Comparison of ENCODE assay signal across 1 cellular context in the genomic region with DNA sequence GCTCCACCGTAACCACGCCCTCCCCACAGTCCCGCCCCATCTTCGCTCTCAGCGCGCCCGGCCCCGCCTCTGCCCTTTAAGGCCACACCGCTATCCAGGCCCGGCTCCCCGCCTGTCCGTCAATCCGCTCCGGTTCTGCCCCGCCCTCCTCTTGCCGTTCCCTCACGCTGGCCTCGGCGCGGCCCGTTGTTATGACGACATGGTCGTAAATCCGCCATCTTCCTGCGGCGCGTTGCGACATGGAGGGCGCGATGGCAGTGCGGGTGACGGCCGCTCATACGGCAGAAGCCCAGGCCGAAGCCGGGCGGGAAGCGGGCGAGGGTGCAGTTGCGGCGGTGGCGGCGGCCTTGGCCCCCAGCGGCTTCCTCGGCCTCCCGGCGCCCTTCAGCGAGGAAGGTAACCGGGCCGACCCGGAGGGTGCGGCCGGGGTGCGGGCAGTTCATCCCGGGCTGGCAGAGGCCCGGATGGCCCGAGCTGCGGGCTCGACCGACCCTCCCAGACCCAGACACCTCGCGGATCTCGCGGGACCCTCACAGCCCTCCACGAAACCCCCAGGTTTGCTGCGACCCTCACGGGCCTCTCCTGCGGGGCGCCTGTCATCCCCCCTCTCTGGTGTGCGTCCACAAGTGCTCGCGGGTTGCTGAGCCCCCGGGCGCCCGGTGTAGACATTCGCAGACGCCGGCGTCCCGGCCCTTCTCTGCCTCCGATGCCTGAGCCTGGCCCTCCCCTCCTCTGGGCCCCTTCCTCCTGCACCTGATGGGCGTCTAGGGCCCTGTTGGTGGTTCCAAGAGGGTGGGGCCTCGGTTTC.
TF ChIP-seq lines count a peak whose summit lies in the region.

A gene with protein sequence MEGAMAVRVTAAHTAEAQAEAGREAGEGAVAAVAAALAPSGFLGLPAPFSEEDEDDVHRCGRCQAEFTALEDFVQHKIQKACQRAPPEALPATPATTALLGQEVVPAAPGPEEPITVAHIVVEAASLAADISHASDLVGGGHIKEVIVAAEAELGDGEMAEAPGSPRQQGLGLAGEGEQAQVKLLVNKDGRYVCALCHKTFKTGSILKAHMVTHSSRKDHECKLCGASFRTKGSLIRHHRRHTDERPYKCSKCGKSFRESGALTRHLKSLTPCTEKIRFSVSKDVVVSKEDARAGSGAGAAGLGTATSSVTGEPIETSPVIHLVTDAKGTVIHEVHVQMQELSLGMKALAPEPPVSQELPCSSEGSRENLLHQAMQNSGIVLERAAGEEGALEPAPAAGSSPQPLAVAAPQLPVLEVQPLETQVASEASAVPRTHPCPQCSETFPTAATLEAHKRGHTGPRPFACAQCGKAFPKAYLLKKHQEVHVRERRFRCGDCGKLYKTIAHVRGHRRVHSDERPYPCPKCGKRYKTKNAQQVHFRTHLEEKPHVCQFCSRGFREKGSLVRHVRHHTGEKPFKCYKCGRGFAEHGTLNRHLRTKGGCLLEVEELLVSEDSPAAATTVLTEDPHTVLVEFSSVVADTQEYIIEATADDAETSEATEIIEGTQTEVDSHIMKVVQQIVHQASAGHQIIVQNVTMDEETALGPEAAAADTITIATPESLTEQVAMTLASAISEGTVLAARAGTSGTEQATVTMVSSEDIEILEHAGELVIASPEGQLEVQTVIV (plus strand): TSS at position 217 of the 808 bp plus-strand sequence. CDS start 23 bp downstream, at position 240.

TF ChIP-seq in SK-N-SH, 30 proteins besides CTCF, POLR2A, EP300 and RAD21 (continued from another document):
- no peak for TF ChIP-seq NFIC (IDR thresholded peaks at IDR 0.05; ENCODE audit: borderline replicate concordance)
- TF ChIP-seq, protein P1, sequence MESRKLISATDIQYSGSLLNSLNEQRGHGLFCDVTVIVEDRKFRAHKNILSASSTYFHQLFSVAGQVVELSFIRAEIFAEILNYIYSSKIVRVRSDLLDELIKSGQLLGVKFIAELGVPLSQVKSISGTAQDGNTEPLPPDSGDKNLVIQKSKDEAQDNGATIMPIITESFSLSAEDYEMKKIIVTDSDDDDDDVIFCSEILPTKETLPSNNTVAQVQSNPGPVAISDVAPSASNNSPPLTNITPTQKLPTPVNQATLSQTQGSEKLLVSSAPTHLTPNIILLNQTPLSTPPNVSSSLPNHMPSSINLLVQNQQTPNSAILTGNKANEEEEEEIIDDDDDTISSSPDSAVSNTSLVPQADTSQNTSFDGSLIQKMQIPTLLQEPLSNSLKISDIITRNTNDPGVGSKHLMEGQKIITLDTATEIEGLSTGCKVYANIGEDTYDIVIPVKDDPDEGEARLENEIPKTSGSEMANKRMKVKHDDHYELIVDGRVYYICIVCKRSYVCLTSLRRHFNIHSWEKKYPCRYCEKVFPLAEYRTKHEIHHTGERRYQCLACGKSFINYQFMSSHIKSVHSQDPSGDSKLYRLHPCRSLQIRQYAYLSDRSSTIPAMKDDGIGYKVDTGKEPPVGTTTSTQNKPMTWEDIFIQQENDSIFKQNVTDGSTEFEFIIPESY (IDR thresholded peaks at IDR 0.05; ENCODE audit: borderline replicate concordance, low read depth), result peak; percentile 52; the same call in 1 of the 2 replicates
- TF ChIP-seq JUND (IDR thresholded peaks at IDR 0.05), result no peak
- peak; percentile 92 for TF ChIP-seq TAF1 (IDR thresholded peaks at IDR 0.05; ENCODE audit: borderline replicate concordance, low read depth, low read length)
- TF ChIP-seq SIN3A (IDR thresholded peaks at IDR 0.05; ENCODE audit: borderline replicate concordance, low read depth, low read length), result peak; percentile 94; the same call in 1 of the 2 replicates
- no peak for TF ChIP-seq SMC3 (IDR thresholded peaks at IDR 0.05; ENCODE audit: low read depth, low read length)
- peak; percentile 85 for TF ChIP-seq POLR2AphosphoS5 (IDR thresholded peaks at IDR 0.05; ENCODE audit: low read depth, low read length)
- TF ChIP-seq CHD2 (IDR thresholded peaks at IDR 0.05; ENCODE audit: low read length, partially characterized antibody), result peak; percentile 90
- TF ChIP-seq, protein P2, sequence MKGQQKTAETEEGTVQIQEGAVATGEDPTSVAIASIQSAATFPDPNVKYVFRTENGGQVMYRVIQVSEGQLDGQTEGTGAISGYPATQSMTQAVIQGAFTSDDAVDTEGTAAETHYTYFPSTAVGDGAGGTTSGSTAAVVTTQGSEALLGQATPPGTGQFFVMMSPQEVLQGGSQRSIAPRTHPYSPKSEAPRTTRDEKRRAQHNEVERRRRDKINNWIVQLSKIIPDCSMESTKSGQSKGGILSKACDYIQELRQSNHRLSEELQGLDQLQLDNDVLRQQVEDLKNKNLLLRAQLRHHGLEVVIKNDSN (IDR thresholded peaks at IDR 0.05; ENCODE audit: borderline replicate concordance, low read depth), result no peak
- no peak for TF ChIP-seq FOXM1 (IDR thresholded peaks at IDR 0.05; ENCODE audit: low read depth)
- no peak for TF ChIP-seq NRF1 (IDR thresholded peaks at IDR 0.05; ENCODE audit: low read depth, low read length)
- TF ChIP-seq ELF1 (IDR thresholded peaks at IDR 0.05), result no peak
